ENCODE assay signal across 11 cellular contexts in the genomic region with DNA sequence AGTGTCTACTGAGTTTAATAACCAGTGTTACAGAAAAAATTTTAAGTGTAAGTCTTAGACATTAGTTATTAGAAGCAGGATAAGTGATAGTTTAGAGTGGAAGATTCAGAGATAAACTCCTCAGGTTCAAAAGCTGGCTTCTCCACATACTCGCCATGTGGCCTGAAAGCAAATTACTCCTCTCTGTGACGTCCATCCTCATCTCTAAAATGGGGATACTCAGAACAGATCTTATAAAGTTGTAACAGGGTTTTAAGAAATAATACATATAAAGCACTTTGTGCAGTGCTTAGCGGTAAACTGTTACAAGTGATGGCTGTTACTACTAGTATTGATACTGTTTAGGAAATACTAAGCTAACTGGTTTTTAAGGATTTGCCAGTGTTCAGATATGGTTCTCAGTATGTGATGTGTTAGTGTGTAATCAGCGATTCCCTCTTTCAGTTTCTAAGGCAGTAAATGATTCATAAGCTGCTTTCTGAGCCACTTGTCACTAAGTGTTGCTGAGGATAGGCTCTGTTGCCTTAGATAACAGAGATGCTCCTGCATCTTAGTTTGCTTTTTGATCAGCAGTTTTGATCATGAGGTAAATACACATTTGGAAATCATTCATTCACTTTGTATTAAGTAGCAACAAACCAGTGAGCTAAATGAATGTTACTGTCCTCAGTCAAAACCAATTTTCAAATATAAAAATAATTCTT. TPM values are rescaled to one million over a fixed set of nuclear protein-coding genes. Genes with fewer than 3 reads are reported as not detected.
DNase-seq lines count a peak whose midpoint lies in the region; ATAC-seq and TF ChIP-seq lines count a peak whose summit lies in the region.
"Had no signal": no experiment of that assay in that cellular context is flagged by ENCODE, and none has a peak within 500 bp of the region (broad histone marks: within the 10 kb centered on the region; RNA-seq: fewer than 3 reads in every experiment).

No MANE protein-coding gene starts in this region.

- DNase-seq in NCI-H2227 (lab: John Stamatoyannopoulos, UW; ENCODE audit: unreplicated experiment) (peak; percentile 14), NCI-H2227 treated with DMSO at 0.1 percent for 48 hours (lab: John Stamatoyannopoulos, UW) (no peak), left lung (no peak), NCI-H226 (no peak), DMS79 treated with DMSO at 0.1 percent for 48 hours (lab: John Stamatoyannopoulos, UW) (no peak)
- DNase-seq in activated effector memory CD4-positive, alpha-beta T cell treated with Interleukin-2 at 50 U/mL for 16 hours: no peak
- DNase-seq: anterior cingulate cortex, WERI-Rb-1 had no signal

- H3K4me1 ChIP-seq in left lung: no peaks in the 10 kb centered on the region

- ATAC-seq in GM21515 (IDR thresholded peaks at IDR 0.05; ENCODE audit: unreplicated experiment): peak; percentile 84
- peak; percentile 85 for ATAC-seq in HG03280 (IDR thresholded peaks at IDR 0.05; ENCODE audit: unreplicated experiment)
- ATAC-seq in left lung: peak; percentile 64
- ATAC-seq: A549 had no signal

- no peaks in the 10 kb centered on the region for H3K9me3 ChIP-seq in left lung
- H3K9me3 ChIP-seq: A549 had no signal

- no peak for TF ChIP-seq CTCF in left lung (IDR thresholded peaks at IDR 0.05)

- H3K27me3 ChIP-seq in left lung: no peaks in the 10 kb centered on the region

- no peak overlapping the region for H3K4me3 ChIP-seq in left lung
- H3K4me3 ChIP-seq: A549 had no signal

- intact Hi-C loops in left lung (cut with DNase I): no loop called here

- no peak overlapping the region for H3K27ac ChIP-seq in left lung
- H3K27ac ChIP-seq: A549, WERI-Rb-1 had no signal

- H3K36me3 ChIP-seq in left lung: peaks cover 0 to 62% of the 10 kb centered on the region in 2 donors

RNA-seq across cellular contexts. Expression of gene CYP51A1, which starts 58.7 kb away (rescaled TPM):
- total RNA-seq in left lung: 100 to 1,000 TPM; 122 to 271 TPM
